ENCODE assay signal across 10 cellular contexts in genomic region chr2:239150125-239151011, GRCh38.
DNase-seq lines count a peak whose midpoint lies in the region; ATAC-seq and TF ChIP-seq lines count a peak whose summit lies in the region.
"Had no signal": no experiment of that assay in that cellular context is flagged by ENCODE, and none has a peak within 500 bp of the region (broad histone marks: within the 10 kb centered on the region; RNA-seq: fewer than 3 reads in every experiment).

No MANE protein-coding gene starts in this region.

- peak overlapping the region in 3 of 4 donors; percentile 77 to 80 (median 79) for H3K27ac ChIP-seq in gastroesophageal sphincter
- peak overlapping the region; percentile 46 for H3K27ac ChIP-seq in stomach smooth muscle (ENCODE audit: low read length)
- no peak overlapping the region for H3K27ac ChIP-seq in SJCRH30

- no peaks in the 10 kb centered on the region for H3K27me3 ChIP-seq in gastroesophageal sphincter
- H3K27me3 ChIP-seq in stomach smooth muscle (ENCODE audit: control insufficient read depth in 1 of 2, insufficient read depth in 2 of 2, low read length in 2 of 2), result no peaks in the 10 kb centered on the region
- H3K27me3 ChIP-seq in SJCRH30, result no peaks in the 10 kb centered on the region

- 76 to 87% methylated on average over 6 to 9 of the region's 9 CpGs for WGBS in gastroesophageal sphincter (ENCODE audit: low coverage in 1 of 2), 2 donors

- no peak for TF ChIP-seq EP300 in gastroesophageal sphincter (IDR thresholded peaks at IDR 0.05)

- no peak for ATAC-seq in gastroesophageal sphincter

- no peak for TF ChIP-seq POLR2A in gastroesophageal sphincter (IDR thresholded peaks at IDR 0.05)

- H3K9me3 ChIP-seq in gastroesophageal sphincter, result no peaks in the 10 kb centered on the region
- H3K9me3 ChIP-seq in stomach smooth muscle (ENCODE audit: control insufficient read depth in 2 of 2, low read length in 2 of 2), result no peaks in the 10 kb centered on the region
- H3K9me3 ChIP-seq in SJCRH30 (replicated peaks), result no peaks in the 10 kb centered on the region

- H3K9ac ChIP-seq in stomach smooth muscle (ENCODE audit: low read length in 2 of 2), result no peak overlapping the region

- H3K4me3 ChIP-seq in gastroesophageal sphincter (no peak overlapping the region), stomach smooth muscle (ENCODE audit: low read length in 2 of 2) (no peak overlapping the region), SJCRH30 (no peak overlapping the region)

- TF ChIP-seq CTCF in gastroesophageal sphincter (IDR thresholded peaks at IDR 0.05), result no peak

- DNase-seq in activated CD8-positive, alpha-beta memory T cell treated with anti-CD3 and anti-CD28 coated beads, Interleukin-2, amount 50 U/mL, for 4 hours, result peak; percentile 10
- DNase-seq in activated CD8-positive, alpha-beta memory T cell treated with anti-CD3 and anti-CD28 coated beads for 24 hours, result no peak
- DNase-seq in T-helper 1 cell (peak in 3 of 5 donors; percentile 22 to 55 (median 29)), middle frontal gyrus (ENCODE audit: extremely low spot score, low spot score) (no peak), NCI-H2196 (lab: John Stamatoyannopoulos, UW; ENCODE audit: unreplicated experiment) (no peak), SJCRH30 (no peak)
- DNase-seq: effector CD8-positive, alpha-beta T cell; GOT3 had no signal

- H3K36me3 ChIP-seq in gastroesophageal sphincter (peaks cover 0 to 89% of the 10 kb centered on the region in 2 donors), stomach smooth muscle (ENCODE audit: control insufficient read depth in 2 of 2, insufficient read depth in 2 of 2, low read length in 2 of 2) (peaks cover 56 to 59% of the 10 kb centered on the region in 2 donors), SJCRH30 (no peaks in the 10 kb centered on the region)

- H3K4me1 ChIP-seq in gastroesophageal sphincter (peaks cover 0 to 20% (median 4%) of the 10 kb centered on the region in 3 donors), stomach smooth muscle (ENCODE audit: control insufficient read depth, insufficient read depth, low read length) (peaks cover 12% of the 10 kb centered on the region), SJCRH30 (no peaks in the 10 kb centered on the region)

Comparison
In these comparisons a context has a peak if more than half of its experiments do, and no peak if none do; other contexts are left out.
1. DNase-seq: peak in activated CD8-positive, alpha-beta memory T cell treated with anti-CD3 and anti-CD28 coated beads, Interleukin-2, amount 50 U/mL, for 4 hours (single experiment) and T-helper 1 cell (3 of 5); none in activated CD8-positive, alpha-beta memory T cell treated with anti-CD3 and anti-CD28 coated beads for 24 hours (single experiment), middle frontal gyrus (single experiment), NCI-H2196 (single experiment) and SJCRH30 (0 of 2).